Comparison of ENCODE assay signal across 1 cellular context in the genomic region with DNA sequence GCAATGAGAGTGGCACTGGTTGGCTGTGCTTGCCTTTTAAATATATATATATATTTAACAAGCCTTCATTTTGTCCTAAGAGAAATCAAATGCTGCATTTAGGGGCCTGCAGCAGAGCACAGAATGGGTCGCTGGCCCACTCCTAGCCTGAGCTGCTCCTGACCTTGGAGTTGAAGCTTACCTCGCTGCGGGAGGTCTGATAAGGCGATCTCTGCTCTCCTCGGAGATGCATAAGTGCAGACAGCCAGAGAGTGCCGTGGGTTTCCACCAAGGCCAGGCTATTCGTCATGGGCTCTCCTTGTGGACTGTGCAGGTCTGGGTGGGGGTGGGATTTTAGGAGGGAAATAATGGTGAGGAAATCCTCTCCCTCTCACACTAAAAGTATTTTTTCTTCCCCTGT.
TF ChIP-seq lines count a peak whose summit lies in the region.

No MANE protein-coding gene starts in this region.

TF ChIP-seq in IMR-90, 13 proteins besides CTCF, POLR2A, EP300 and RAD21 (continued from another document):
- TF ChIP-seq, protein P1, sequence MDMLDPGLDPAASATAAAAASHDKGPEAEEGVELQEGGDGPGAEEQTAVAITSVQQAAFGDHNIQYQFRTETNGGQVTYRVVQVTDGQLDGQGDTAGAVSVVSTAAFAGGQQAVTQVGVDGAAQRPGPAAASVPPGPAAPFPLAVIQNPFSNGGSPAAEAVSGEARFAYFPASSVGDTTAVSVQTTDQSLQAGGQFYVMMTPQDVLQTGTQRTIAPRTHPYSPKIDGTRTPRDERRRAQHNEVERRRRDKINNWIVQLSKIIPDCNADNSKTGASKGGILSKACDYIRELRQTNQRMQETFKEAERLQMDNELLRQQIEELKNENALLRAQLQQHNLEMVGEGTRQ (IDR thresholded peaks at IDR 0.05; ENCODE audit: low read depth, low read length): no peak
- TF ChIP-seq RCOR1 (IDR thresholded peaks at IDR 0.05; ENCODE audit: insufficient replicate concordance, low read length) (no peak), NFE2L2 (IDR thresholded peaks at IDR 0.05; ENCODE audit: low read depth, low read length) (no peak), MXI1 (IDR thresholded peaks at IDR 0.05; ENCODE audit: borderline replicate concordance, low read depth, low read length) (no peak), MAFK (IDR thresholded peaks at IDR 0.05; ENCODE audit: low read depth, low read length) (no peak), SMC3 (IDR thresholded peaks at IDR 0.05; ENCODE audit: low read depth, low read length) (no peak), CHD1 (IDR thresholded peaks at IDR 0.05; ENCODE audit: low read depth, low read length) (no peak), CEBPB (IDR thresholded peaks at IDR 0.05; ENCODE audit: low read depth, low read length) (no peak), MAZ (IDR thresholded peaks at IDR 0.05; ENCODE audit: borderline replicate concordance, low read depth, low read length) (no peak)
